8 cellular contexts compared by ENCODE assay signal in the genomic region with DNA sequence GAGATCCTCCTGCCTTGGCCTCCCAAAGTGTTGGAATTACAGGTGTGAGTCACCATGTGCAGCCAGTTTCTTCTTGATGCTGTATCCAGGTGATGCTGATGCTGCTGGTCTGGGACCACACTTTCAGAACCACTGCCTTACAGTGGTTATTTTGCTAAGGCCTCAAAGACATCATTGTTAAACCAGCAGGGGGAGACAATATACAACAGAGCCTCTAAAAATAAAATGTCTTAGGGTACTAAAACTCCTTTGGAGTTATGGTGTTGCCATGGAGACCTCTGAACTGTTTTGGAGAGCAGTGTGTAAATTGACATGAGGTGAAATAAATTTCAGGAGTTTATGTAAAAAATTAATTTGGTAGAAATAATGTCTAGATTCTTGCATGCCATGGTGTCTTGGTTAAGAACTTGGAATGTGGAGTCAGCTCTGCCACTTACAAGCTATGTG. TPM values are rescaled to one million over a fixed set of nuclear protein-coding genes. Genes with fewer than 3 reads are reported as not detected.
DNase-seq lines count a peak whose midpoint lies in the region; ATAC-seq and TF ChIP-seq lines count a peak whose summit lies in the region.

No MANE protein-coding gene starts in this region.

- no peak overlapping the region for H3K4me3 ChIP-seq in HFF-Myc (replicated peaks; ENCODE audit: low read depth, low read length)
- no peak overlapping the region for H3K4me3 ChIP-seq in fibroblast of villous mesenchyme (ENCODE audit: low read depth, low read length)

- no peaks in the 10 kb centered on the region for H3K36me3 Mint-ChIP-seq in activated CD8-positive, alpha-beta T cell treated with anti-CD3 and anti-CD28 coated beads, Interleukin-2, amount 10 ng/mL, durations not matched to agents 7 days and 5 days (ENCODE audit: low read depth)
- H3K36me3 Mint-ChIP-seq in osteocyte (ENCODE audit: unreplicated experiment), result peaks cover 3% of the 10 kb centered on the region

- peak; percentile 59 for TF ChIP-seq CTCF in HFF-Myc (IDR thresholded peaks at IDR 0.05; ENCODE audit: low read depth, low read length, missing control alignments)
- peak; percentile 75 for TF ChIP-seq CTCF in fibroblast of villous mesenchyme (IDR thresholded peaks at IDR 0.05; ENCODE audit: insufficient read depth, low read depth, low read length)
- peak; percentile 82 for TF ChIP-seq CTCF in osteocyte (IDR thresholded peaks at IDR 0.05)

- no peaks in the 10 kb centered on the region for H3K9me3 Mint-ChIP-seq in activated CD8-positive, alpha-beta T cell treated with anti-CD3 and anti-CD28 coated beads, Interleukin-2, amount 10 ng/mL, durations not matched to agents 7 days and 5 days (ENCODE audit: insufficient read depth)
- H3K9me3 Mint-ChIP-seq in osteocyte (ENCODE audit: unreplicated experiment), result no peaks in the 10 kb centered on the region

- peak overlapping the region; percentile 3 for H3K27ac Mint-ChIP-seq in activated CD8-positive, alpha-beta T cell treated with anti-CD3 and anti-CD28 coated beads, Interleukin-2, amount 10 ng/mL, durations not matched to agents 7 days and 5 days
- H3K27ac Mint-ChIP-seq in osteocyte (ENCODE audit: unreplicated experiment), result peak overlapping the region; percentile 97

- POLR2A ChIA-PET in activated CD8-positive, alpha-beta T cell treated with anti-CD3 and anti-CD28 coated beads, Interleukin-2, amount 10 ng/mL, durations not matched to agents 7 days and 5 days (lab: Charles Lee), result interaction anchor here (0.8 to 1.4 kb wide), 4 partner anchors 18 to 197 kb away, joined by 3 to 9 read pairs (median 4); a partner anchor contains a TSS

- H3K4me3 Mint-ChIP-seq in activated CD8-positive, alpha-beta T cell treated with anti-CD3 and anti-CD28 coated beads, Interleukin-2, amount 10 ng/mL, durations not matched to agents 7 days and 5 days, result peak overlapping the region; percentile 80
- peak overlapping the region; percentile 70 for H3K4me3 Mint-ChIP-seq in osteocyte (ENCODE audit: unreplicated experiment)

- H3K27me3 Mint-ChIP-seq in activated CD8-positive, alpha-beta T cell treated with anti-CD3 and anti-CD28 coated beads, Interleukin-2, amount 10 ng/mL, durations not matched to agents 7 days and 5 days (ENCODE audit: low read depth), result peaks cover 18% of the 10 kb centered on the region
- peaks cover 21% of the 10 kb centered on the region for H3K27me3 Mint-ChIP-seq in osteocyte (ENCODE audit: unreplicated experiment)

- CTCF ChIA-PET in activated CD8-positive, alpha-beta T cell treated with anti-CD3 and anti-CD28 coated beads, Interleukin-2, amount 10 ng/mL, durations not matched to agents 7 days and 5 days (lab: Charles Lee), result interaction anchor here (0.6 to 4.7 kb wide), 39 partner anchors 9 to 259 kb away, joined by 3 to 143 read pairs (median 5); a partner anchor contains a TSS

- peaks cover 34% of the 10 kb centered on the region for H3K4me1 Mint-ChIP-seq in activated CD8-positive, alpha-beta T cell treated with anti-CD3 and anti-CD28 coated beads, Interleukin-2, amount 10 ng/mL, durations not matched to agents 7 days and 5 days (ENCODE audit: low read depth)
- H3K4me1 Mint-ChIP-seq in osteocyte (ENCODE audit: unreplicated experiment), result peaks cover 32% of the 10 kb centered on the region

- peak; percentile 40 for ATAC-seq in activated CD8-positive, alpha-beta T cell treated with anti-CD3 and anti-CD28 coated beads, Interleukin-2, amount 10 ng/mL, durations not matched to agents 7 days and 5 days
- no peak for ATAC-seq in HG03469 (IDR thresholded peaks at IDR 0.05; ENCODE audit: unreplicated experiment)
- no peak for ATAC-seq in HG02973 (IDR thresholded peaks at IDR 0.05; ENCODE audit: unreplicated experiment)

- DNase-seq in DMS114 treated with DMSO at 0.1 percent for 48 hours (lab: John Stamatoyannopoulos, UW; ENCODE audit: unreplicated experiment) (peak; percentile 62), HFF-Myc (ENCODE audit: extremely low read depth, low read depth) (peak; percentile 79), NCI-H460 (ENCODE audit: extremely low read depth, low read depth) (peak; percentile 61), fibroblast of villous mesenchyme (ENCODE audit: low read depth) (peak; percentile 87), osteocyte (ENCODE audit: extremely low spot score, unreplicated experiment) (no peak)
- peak; percentile 58 for DNase-seq in activated CD8-positive, alpha-beta T cell treated with anti-CD3 and anti-CD28 coated beads, Interleukin-2, amount 10 ng/mL, durations not matched to agents 7 days and 5 days

RNA-seq across cellular contexts. Expression of a gene that starts 1.1 kb away (rescaled TPM):
- total RNA-seq in NCI-H460 (2014; rRNA removed; shearing (Covaris generic)), result 4.8 and 5.2 TPM in 2 replicates
- 0.25 and 0.29 TPM in 2 replicates for polyA plus RNA-seq in NCI-H460 (2014; cell fraction: nucleus; rRNA removed)
- 1 to 10 TPM; 1.6 to 2.3 TPM for total RNA-seq in activated CD8-positive, alpha-beta T cell treated with anti-CD3 and anti-CD28 coated beads, Interleukin-2, amount 10 ng/mL, durations not matched to agents 7 days and 5 days
- 3.9 TPM in 2 replicates for total RNA-seq in fibroblast of villous mesenchyme
- total RNA-seq in osteocyte, result 3.2 and 4.2 TPM in 2 replicates

RNA-seq across cellular contexts. Expression of a gene that starts 18.6 kb away (rescaled TPM):
- total RNA-seq in NCI-H460 (2014; rRNA removed; shearing (Covaris generic)), result 27.2 and 39.5 TPM in 2 replicates
- polyA plus RNA-seq in NCI-H460 (2014; cell fraction: nucleus; rRNA removed), result 74.8 and 76.2 TPM in 2 replicates
- 10 to 100 TPM; 14.8 to 17.5 TPM for total RNA-seq in activated CD8-positive, alpha-beta T cell treated with anti-CD3 and anti-CD28 coated beads, Interleukin-2, amount 10 ng/mL, durations not matched to agents 7 days and 5 days
- total RNA-seq in fibroblast of villous mesenchyme, result 15.5 and 17.7 TPM in 2 replicates
- 18.3 and 20.6 TPM in 2 replicates for total RNA-seq in osteocyte

RNA-seq across cellular contexts. Expression of a gene that starts 55.8 kb away (rescaled TPM):
- 47.1 and 49.3 TPM in 2 replicates for total RNA-seq in NCI-H460 (2014; rRNA removed; shearing (Covaris generic))
- polyA plus RNA-seq in NCI-H460 (2014; cell fraction: nucleus; rRNA removed), result 33.8 and 69.4 TPM in 2 replicates
- total RNA-seq in activated CD8-positive, alpha-beta T cell treated with anti-CD3 and anti-CD28 coated beads, Interleukin-2, amount 10 ng/mL, durations not matched to agents 7 days and 5 days, result 10 to 100 TPM; 69.6 to 70.6 TPM
- total RNA-seq in fibroblast of villous mesenchyme (45.1 and 52.2 TPM in 2 replicates), osteocyte (89.3 and 104 TPM in 2 replicates)
